Comparison of ENCODE assay signal across 9 cellular contexts in genomic region chr1:173669491-173669941, GRCh38. TPM values are rescaled to one million over a fixed set of nuclear protein-coding genes. Genes with fewer than 3 reads are reported as not detected.
DNase-seq lines count a peak whose midpoint lies in the region; ATAC-seq and TF ChIP-seq lines count a peak whose summit lies in the region.
"Had no signal": no experiment of that assay in that cellular context is flagged by ENCODE, and none has a peak within 500 bp of the region (broad histone marks: within the 10 kb centered on the region; RNA-seq: fewer than 3 reads in every experiment).

TSS of gene ANKRD45 (minus strand) at chr1:173669851. CDS start at chr1:173659418, 10,433 bp downstream.

- no peak within 1 kb of the TSS for H3K27ac ChIP-seq in RWPE2 (ENCODE audit: poor library complexity, severe bottlenecking)
- H3K27ac ChIP-seq in tibial nerve = no peak within 1 kb of the TSS
- H3K27ac ChIP-seq: SJSA1 had no signal

- H3K36me3 ChIP-seq in RWPE2 (ENCODE audit: low read depth) = no peaks in the 10 kb centered on the region
- H3K36me3 ChIP-seq in endocrine pancreas (ENCODE audit: control insufficient read depth, insufficient read depth, low read length) = no peaks in the 10 kb centered on the region
- H3K36me3 ChIP-seq in tibial nerve = no peaks in the 10 kb centered on the region
- H3K36me3 ChIP-seq: SJSA1 had no signal

- WGBS in tibial nerve, 2 donors = 1 to 2% methylated on average over 31 to 33 of the region's 33 CpGs

- H3K27me3 ChIP-seq in RWPE2 (ENCODE audit: insufficient read depth, poor library complexity, severe bottlenecking) = no peaks in the 10 kb centered on the region
- no peaks in the 10 kb centered on the region for H3K27me3 ChIP-seq in endocrine pancreas (ENCODE audit: control insufficient read depth, insufficient read depth, low read length)
- peaks cover 0 to 16% of the 10 kb centered on the region in 2 donors for H3K27me3 ChIP-seq in tibial nerve

- no peak for TF ChIP-seq POLR2A in tibial nerve (IDR thresholded peaks at IDR 0.05)

- ATAC-seq in RWPE2 (ENCODE audit: low read depth) (peak; percentile 63), GM21360 (IDR thresholded peaks at IDR 0.05; ENCODE audit: unreplicated experiment) (no peak), HG02623 (IDR thresholded peaks at IDR 0.05; ENCODE audit: unreplicated experiment) (no peak), GM19455 (IDR thresholded peaks at IDR 0.05; ENCODE audit: unreplicated experiment) (no peak)

- TF ChIP-seq CTCF in RWPE2 (IDR thresholded peaks at IDR 0.05; ENCODE audit: poor library complexity, severe bottlenecking) (peak; percentile 14), tibial nerve (IDR thresholded peaks at IDR 0.05) (no peak)

- H3K4me3 ChIP-seq in RWPE2 (ENCODE audit: severe bottlenecking) (peak within 1 kb of the TSS; percentile 28), endocrine pancreas (ENCODE audit: control insufficient read depth, insufficient read depth, low read length) (peak within 1 kb of the TSS; percentile 23), tibial nerve (peak within 1 kb of the TSS in 3 of 4 donors; percentile 13 to 51 (median 26))
- H3K4me3 ChIP-seq: SJSA1 had no signal

- peak; percentile 2 for DNase-seq in GM19238 (ENCODE audit: insufficient read length, low spot score)
- no peak for DNase-seq in RWPE2 (ENCODE audit: low spot score)
- peak; percentile 3 to 50 for DNase-seq in lung microvascular endothelial cell (ENCODE audit: low read depth in 2 of 2)
- peak in 1 of 2 donors; percentile 6 for DNase-seq in tibial nerve (ENCODE audit: low spot score in 2 of 2)

- no peak within 1 kb of the TSS for H3K9ac ChIP-seq in endocrine pancreas (ENCODE audit: control insufficient read depth, insufficient read depth, low read length)

- no peaks in the 10 kb centered on the region for H3K9me3 ChIP-seq in RWPE2 (ENCODE audit: severe bottlenecking)
- no peaks in the 10 kb centered on the region for H3K9me3 ChIP-seq in endocrine pancreas (ENCODE audit: control insufficient read depth, low read length)
- no peaks in the 10 kb centered on the region for H3K9me3 ChIP-seq in tibial nerve
- H3K9me3 ChIP-seq: SJSA1 had no signal

- no peaks in the 10 kb centered on the region for H3K4me1 ChIP-seq in RWPE2 (ENCODE audit: insufficient read depth, poor library complexity, severe bottlenecking)
- H3K4me1 ChIP-seq in endocrine pancreas (ENCODE audit: control insufficient read depth, insufficient read depth, low read length) = no peaks in the 10 kb centered on the region
- peaks cover 0 to 11% (median 0%) of the 10 kb centered on the region in 4 donors for H3K4me1 ChIP-seq in tibial nerve
- H3K4me1 ChIP-seq: SJSA1 had no signal

- TF ChIP-seq EP300 in tibial nerve (IDR thresholded peaks at IDR 0.05) = no peak

RNA-seq across cellular contexts. Expression of gene ANKRD45, which starts in this region (rescaled TPM):
- not detected in 2 replicates for total RNA-seq in lung microvascular endothelial cell
- 1 to 10 TPM in 2 of 4 donors, under 1 TPM in 1, not detected in 1; 0.44 to 1.8 (median 1.7) TPM for total RNA-seq in tibial nerve
- total RNA-seq: SJSA1 had no signal

Comparison
In these comparisons a context has a peak if more than half of its experiments do, and no peak if none do; other contexts are left out.
1. Peak in DNase-seq in lung microvascular endothelial cell; RNA of the gene not detected or under 1 TPM.